1 cellular context compared by ENCODE assay signal in genomic region chr12:110281549-110282342, GRCh38.
TF ChIP-seq lines count a peak whose summit lies in the region.

No MANE protein-coding gene starts in this region.

TF ChIP-seq in HepG2, 621 proteins besides CTCF, POLR2A, EP300 and RAD21 (continued from another document and continues in another):
- TF ChIP-seq KDM2A (CRISPR knock-in tag; IDR thresholded peaks at IDR 0.05; ENCODE audit: borderline replicate concordance, low read depth) (peak; percentile 53; the same call in 1 of the 2 replicates), ZNF513 (CRISPR knock-in tag; conservative IDR thresholded peaks at IDR 0.05) (no peak), PAXIP1 (CRISPR knock-in tag; conservative IDR thresholded peaks at IDR 0.05) (no peak; the same call in 1 of the 2 replicates), ZFP90 (CRISPR knock-in tag; IDR thresholded peaks at IDR 0.05; ENCODE audit: borderline replicate concordance) (peak; percentile 31; the same call in 1 of the 2 replicates), FOXC1 (CRISPR knock-in tag; IDR thresholded peaks at IDR 0.05; ENCODE audit: borderline replicate concordance) (peak; percentile 39; the same call in 1 of the 2 replicates), ZNF326 (CRISPR knock-in tag; IDR thresholded peaks at IDR 0.05; ENCODE audit: borderline replicate concordance) (no peak), AKNA (CRISPR knock-in tag; IDR thresholded peaks at IDR 0.05; ENCODE audit: borderline replicate concordance) (no peak), DRAP1 (CRISPR knock-in tag; IDR thresholded peaks at IDR 0.05) (no peak), ZKSCAN5 (CRISPR knock-in tag; IDR thresholded peaks at IDR 0.05) (no peak), FOSL1 (CRISPR knock-in tag; IDR thresholded peaks at IDR 0.05; ENCODE audit: borderline replicate concordance) (no peak), MEF2D (CRISPR knock-in tag; IDR thresholded peaks at IDR 0.05) (no peak), ZNF484 (CRISPR knock-in tag; IDR thresholded peaks at IDR 0.05; ENCODE audit: borderline replicate concordance, low read depth) (no peak), GZF1 (CRISPR knock-in tag; IDR thresholded peaks at IDR 0.05) (no peak), NCOA5 (CRISPR knock-in tag; IDR thresholded peaks at IDR 0.05) (no peak), SRF (IDR thresholded peaks at IDR 0.05; ENCODE audit: low read depth, low read length) (no peak), ATF5 (CRISPR knock-in tag; IDR thresholded peaks at IDR 0.05; ENCODE audit: low read depth) (no peak), U2AF2 (IDR thresholded peaks at IDR 0.05; ENCODE audit: low read depth, low read length) (no peak), SMC3 (IDR thresholded peaks at IDR 0.05; ENCODE audit: low read length) (no peak), KDM1A (CRISPR knock-in tag; IDR thresholded peaks at IDR 0.05) (no peak), ZNF367 (CRISPR knock-in tag; IDR thresholded peaks at IDR 0.05; ENCODE audit: borderline replicate concordance) (no peak), ZNF670 (CRISPR knock-in tag; IDR thresholded peaks at IDR 0.05; ENCODE audit: borderline replicate concordance) (no peak), JUND (CRISPR knock-in tag; IDR thresholded peaks at IDR 0.05) (no peak), EHMT2 (IDR thresholded peaks at IDR 0.05; ENCODE audit: borderline replicate concordance, low read depth, low read length) (no peak), ATF2 (CRISPR knock-in tag; IDR thresholded peaks at IDR 0.05) (no peak), KDM5B (CRISPR knock-in tag; IDR thresholded peaks at IDR 0.05; ENCODE audit: borderline replicate concordance) (peak; percentile 98), TOPORS (CRISPR knock-in tag; IDR thresholded peaks at IDR 0.05) (no peak), ZNF772 (CRISPR knock-in tag; IDR thresholded peaks at IDR 0.05) (peak; percentile 79; the same call in 1 of the 2 replicates), MIXL1 (CRISPR knock-in tag; IDR thresholded peaks at IDR 0.05) (no peak), TBP (CRISPR knock-in tag; IDR thresholded peaks at IDR 0.05) (0 out of 2 replicates have a peak, but pooled peaks have one; percentile 72), AFF4 (CRISPR knock-in tag; IDR thresholded peaks at IDR 0.05) (no peak), POLR2AphosphoS5 (IDR thresholded peaks at IDR 0.05; ENCODE audit: low read depth, low read length) (no peak), ZNF333 (CRISPR knock-in tag; IDR thresholded peaks at IDR 0.05; ENCODE audit: borderline replicate concordance) (no peak), ZNF460 (CRISPR knock-in tag; IDR thresholded peaks at IDR 0.05; ENCODE audit: borderline replicate concordance) (no peak), HNF4A (CRISPR knock-in tag; IDR thresholded peaks at IDR 0.05) (no peak), E2F5 (CRISPR knock-in tag; conservative IDR thresholded peaks at IDR 0.05) (no peak), MATR3 (CRISPR knock-in tag; IDR thresholded peaks at IDR 0.05) (no peak), AGO2 (optimal IDR thresholded peaks at IDR 0.05; ENCODE audit: low read depth, low read length) (peak; percentile 79), CHD4 (IDR thresholded peaks at IDR 0.05; ENCODE audit: borderline replicate concordance, low read length) (no peak), ZGPAT (CRISPR knock-in tag; IDR thresholded peaks at IDR 0.05) (peak; percentile 80; the same call in 1 of the 2 replicates), PBX3 (CRISPR knock-in tag; IDR thresholded peaks at IDR 0.05; ENCODE audit: borderline replicate concordance) (no peak), MAZ (IDR thresholded peaks at IDR 0.05; ENCODE audit: borderline replicate concordance, low read depth, low read length) (no peak), MAZ (CRISPR knock-in tag; IDR thresholded peaks at IDR 0.05; ENCODE audit: low read depth) (no peak)
